In the genomic region with DNA sequence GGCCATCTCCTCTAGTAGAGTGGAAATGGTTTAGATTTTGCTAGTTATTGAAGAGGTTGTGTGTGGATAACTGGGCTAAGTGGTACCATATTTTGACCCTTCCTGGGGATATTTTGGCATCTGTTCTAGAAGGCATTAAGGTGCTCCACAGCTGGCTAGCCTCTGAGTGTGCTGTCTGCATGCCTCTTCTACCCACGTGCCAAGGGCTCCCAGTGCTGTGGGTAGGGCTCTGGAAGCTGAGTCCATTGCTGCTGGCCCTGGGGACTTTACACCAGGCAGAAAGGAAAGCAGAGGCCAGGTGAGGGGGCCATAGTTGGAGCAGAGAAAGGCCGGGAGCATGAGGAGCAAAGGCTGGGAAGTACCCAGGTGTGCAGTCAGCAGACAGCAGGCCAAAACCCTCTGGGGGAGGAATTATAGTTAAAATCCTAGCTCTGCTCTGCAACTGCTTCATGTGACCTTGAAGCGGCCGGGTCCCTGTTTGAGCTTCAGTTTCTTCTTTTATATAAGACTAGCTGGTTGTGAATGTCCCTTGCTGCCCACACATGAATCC, we compare ENCODE assay signal across 1 cellular context.
TF ChIP-seq lines count a peak whose summit lies in the region.

No MANE protein-coding gene starts in this region.

TF ChIP-seq in HepG2, 621 proteins besides CTCF, POLR2A, EP300 and RAD21 (continued from another document):
- TF ChIP-seq, protein P1, sequence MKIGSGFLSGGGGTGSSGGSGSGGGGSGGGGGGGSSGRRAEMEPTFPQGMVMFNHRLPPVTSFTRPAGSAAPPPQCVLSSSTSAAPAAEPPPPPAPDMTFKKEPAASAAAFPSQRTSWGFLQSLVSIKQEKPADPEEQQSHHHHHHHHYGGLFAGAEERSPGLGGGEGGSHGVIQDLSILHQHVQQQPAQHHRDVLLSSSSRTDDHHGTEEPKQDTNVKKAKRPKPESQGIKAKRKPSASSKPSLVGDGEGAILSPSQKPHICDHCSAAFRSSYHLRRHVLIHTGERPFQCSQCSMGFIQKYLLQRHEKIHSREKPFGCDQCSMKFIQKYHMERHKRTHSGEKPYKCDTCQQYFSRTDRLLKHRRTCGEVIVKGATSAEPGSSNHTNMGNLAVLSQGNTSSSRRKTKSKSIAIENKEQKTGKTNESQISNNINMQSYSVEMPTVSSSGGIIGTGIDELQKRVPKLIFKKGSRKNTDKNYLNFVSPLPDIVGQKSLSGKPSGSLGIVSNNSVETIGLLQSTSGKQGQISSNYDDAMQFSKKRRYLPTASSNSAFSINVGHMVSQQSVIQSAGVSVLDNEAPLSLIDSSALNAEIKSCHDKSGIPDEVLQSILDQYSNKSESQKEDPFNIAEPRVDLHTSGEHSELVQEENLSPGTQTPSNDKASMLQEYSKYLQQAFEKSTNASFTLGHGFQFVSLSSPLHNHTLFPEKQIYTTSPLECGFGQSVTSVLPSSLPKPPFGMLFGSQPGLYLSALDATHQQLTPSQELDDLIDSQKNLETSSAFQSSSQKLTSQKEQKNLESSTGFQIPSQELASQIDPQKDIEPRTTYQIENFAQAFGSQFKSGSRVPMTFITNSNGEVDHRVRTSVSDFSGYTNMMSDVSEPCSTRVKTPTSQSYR (CRISPR knock-in tag; IDR thresholded peaks at IDR 0.05; ENCODE audit: borderline replicate concordance): no peak
- TF ChIP-seq SP4 (CRISPR knock-in tag; IDR thresholded peaks at IDR 0.05): no peak
- TF ChIP-seq ZSCAN30 (CRISPR knock-in tag; IDR thresholded peaks at IDR 0.05): no peak
- TF ChIP-seq, protein P2, sequence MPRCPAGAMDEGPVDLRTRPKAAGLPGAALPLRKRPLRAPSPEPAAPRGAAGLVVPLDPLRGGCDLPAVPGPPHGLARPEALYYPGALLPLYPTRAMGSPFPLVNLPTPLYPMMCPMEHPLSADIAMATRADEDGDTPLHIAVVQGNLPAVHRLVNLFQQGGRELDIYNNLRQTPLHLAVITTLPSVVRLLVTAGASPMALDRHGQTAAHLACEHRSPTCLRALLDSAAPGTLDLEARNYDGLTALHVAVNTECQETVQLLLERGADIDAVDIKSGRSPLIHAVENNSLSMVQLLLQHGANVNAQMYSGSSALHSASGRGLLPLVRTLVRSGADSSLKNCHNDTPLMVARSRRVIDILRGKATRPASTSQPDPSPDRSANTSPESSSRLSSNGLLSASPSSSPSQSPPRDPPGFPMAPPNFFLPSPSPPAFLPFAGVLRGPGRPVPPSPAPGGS (CRISPR knock-in tag; IDR thresholded peaks at IDR 0.05): no peak
TF ChIP-seq in HepG2: peak in this region for 0.
